Comparison of ENCODE assay signal across 30 cellular contexts in genomic region chr2:186423481-186423880, GRCh38.
"Had no signal": no experiment of that assay in that cellular context is flagged by ENCODE, and none has a peak within 500 bp of the region (broad histone marks: within the 10 kb centered on the region; RNA-seq: fewer than 3 reads in every experiment).

No MANE protein-coding gene starts in this region.

- H3K9me3 Mint-ChIP-seq: activated CD4-positive, alpha-beta T cell treated with anti-CD3 and anti-CD28 coated beads, Interleukin-2, amount 10 ng/mL, durations not matched to agents 7 days and 5 days; activated CD8-positive, alpha-beta T cell treated with anti-CD3 and anti-CD28 coated beads for 36 hours; activated T-cell treated with anti-CD3 and anti-CD28 coated beads, Interleukin-2, amount 50 U/mL, for 4 hours; activated T-helper 17 cell treated with anti-CD3 and anti-CD28 coated beads, Interleukin-2, amount 50 U/mL, for 72 hours; central memory CD8-positive, alpha-beta T cell; dendritic cell treated with granulocyte-macrophage colony-stimulating factor and Interleukin-4, amounts not matched to agents 40 ng/mL and 50 ng/mL, for 4 days; endodermal cell; T-helper 2 cell treated with Interferon-gamma antibody and Interleukin-4, amounts not matched to agents 5 μg/mL and 100 μg/mL, for 36 hours; WTC11 had no signal

- H3K4me3 ChIP-seq: coronary artery, dorsolateral prefrontal cortex had no signal

- H3K27me3 Mint-ChIP-seq: activated CD4-positive, alpha-beta T cell treated with anti-CD3 and anti-CD28 coated beads, Interleukin-2, amount 10 ng/mL, durations not matched to agents 7 days and 5 days; activated CD8-positive, alpha-beta T cell treated with anti-CD3 and anti-CD28 coated beads for 36 hours; activated naive CD8-positive, alpha-beta T cell; activated T-helper 17 cell treated with anti-CD3 and anti-CD28 coated beads, Interleukin-2, amount 50 U/mL, for 72 hours; central memory CD8-positive, alpha-beta T cell; dendritic cell treated with granulocyte-macrophage colony-stimulating factor and Interleukin-4, amounts not matched to agents 40 ng/mL and 50 ng/mL, for 4 days; T-helper 17 cell had no signal

- DNase-seq: activated CD4-positive, alpha-beta T cell treated with anti-CD3 and anti-CD28 coated beads for 1 hour; activated CD4-positive, alpha-beta T cell treated with anti-CD3 and anti-CD28 coated beads for 4 hours; activated CD4-positive, alpha-beta T cell treated with anti-CD3 and anti-CD28 coated beads, Interleukin-2, amount 10 ng/mL, durations not matched to agents 7 days and 5 days; activated CD4-positive, alpha-beta T cell treated with anti-CD3 and anti-CD28 coated beads, Interleukin-2, amount 50 U/mL, for 4 hours; activated CD8-positive, alpha-beta memory T cell treated with anti-CD3 and anti-CD28 coated beads for 24 hours; activated CD8-positive, alpha-beta T cell treated with anti-CD3 and anti-CD28 coated beads for 36 hours; activated effector memory CD4-positive, alpha-beta T cell treated with Interleukin-2 at 50 U/mL for 16 hours; activated gamma-delta T cell treated with Interleukin-2 at 50 U/mL for 16 hours; activated naive CD4-positive, alpha-beta T cell treated with anti-CD3 and anti-CD28 coated beads, Interleukin-2, amount 50 U/mL, for 16 hours; activated naive CD4-positive, alpha-beta T cell treated with Interleukin-2 at 50 U/mL for 16 hours; activated T-cell treated with anti-CD3 and anti-CD28 coated beads, Interleukin-2, amount 50 U/mL, for 4 hours; amniotic stem cell; anterior cingulate cortex; brain microvascular endothelial cell; dorsolateral prefrontal cortex; effector memory CD4-positive, alpha-beta T cell; endodermal cell; foreskin fibroblast; head of caudate nucleus; T-helper 1 cell; T-helper 17 cell; T1000 had no signal

- H3K4me3 Mint-ChIP-seq: activated CD4-positive, alpha-beta T cell treated with anti-CD3 and anti-CD28 coated beads, Interleukin-2, amount 10 ng/mL, durations not matched to agents 7 days and 5 days; activated CD8-positive, alpha-beta T cell treated with anti-CD3 and anti-CD28 coated beads for 36 hours; activated naive CD8-positive, alpha-beta T cell; activated T-cell treated with anti-CD3 and anti-CD28 coated beads, Interleukin-2, amount 50 U/mL, for 4 hours; activated T-helper 17 cell treated with anti-CD3 and anti-CD28 coated beads, Interleukin-2, amount 50 U/mL, for 72 hours; central memory CD8-positive, alpha-beta T cell; dendritic cell treated with granulocyte-macrophage colony-stimulating factor and Interleukin-4, amounts not matched to agents 40 ng/mL and 50 ng/mL, for 4 days; endodermal cell; T-helper 17 cell; T-helper 2 cell treated with Interferon-gamma antibody and Interleukin-4, amounts not matched to agents 5 μg/mL and 100 μg/mL, for 36 hours; WTC11 had no signal

- H3K36me3 ChIP-seq: brain microvascular endothelial cell had no signal

- ATAC-seq: activated CD8-positive, alpha-beta T cell treated with anti-CD3 and anti-CD28 coated beads for 36 hours; activated T-cell treated with anti-CD3 and anti-CD28 coated beads, Interleukin-2, amount 50 U/mL, for 4 hours; activated T-helper 17 cell treated with anti-CD3 and anti-CD28 coated beads, Interleukin-2, amount 50 U/mL, for 72 hours; esophagus mucosa; T-helper 17 cell had no signal

- H3K36me3 Mint-ChIP-seq: WTC11 had no signal

- H3K27ac Mint-ChIP-seq: activated CD4-positive, alpha-beta T cell treated with anti-CD3 and anti-CD28 coated beads, Interleukin-2, amount 10 ng/mL, durations not matched to agents 7 days and 5 days; activated CD8-positive, alpha-beta T cell treated with anti-CD3 and anti-CD28 coated beads for 36 hours; activated naive CD8-positive, alpha-beta T cell; activated T-helper 17 cell treated with anti-CD3 and anti-CD28 coated beads, Interleukin-2, amount 50 U/mL, for 72 hours; dendritic cell treated with granulocyte-macrophage colony-stimulating factor and Interleukin-4, amounts not matched to agents 40 ng/mL and 50 ng/mL, for 4 days; endodermal cell; T-helper 17 cell; T-helper 2 cell treated with Interferon-gamma antibody and Interleukin-4, amounts not matched to agents 5 μg/mL and 100 μg/mL, for 36 hours had no signal
